In the genomic region with DNA sequence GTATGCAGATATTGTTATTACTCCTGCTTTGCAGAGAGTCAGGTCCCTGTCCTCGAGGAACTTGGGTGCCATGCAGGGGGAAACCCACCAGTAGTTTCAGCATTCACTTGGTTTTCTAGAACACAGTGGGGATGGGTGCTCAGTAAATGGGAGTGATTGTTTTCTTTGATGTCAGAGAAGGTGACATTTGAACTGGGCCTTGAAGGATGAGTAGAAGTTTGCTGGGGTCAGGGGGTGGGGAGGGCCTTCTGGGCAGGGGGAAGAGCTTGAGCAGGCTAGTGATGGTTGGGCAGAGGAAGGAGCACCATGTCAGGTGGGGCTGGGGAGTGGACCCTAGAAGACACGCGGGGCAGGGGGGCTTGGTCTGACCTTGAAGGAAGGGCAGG, we compare ENCODE assay signal across 1 cellular context.
TF ChIP-seq lines count a peak whose summit lies in the region.

No MANE protein-coding gene starts in this region.

TF ChIP-seq in SK-N-SH, 30 proteins besides CTCF, POLR2A, EP300 and RAD21 (continued from another document):
- TF ChIP-seq, protein P1, sequence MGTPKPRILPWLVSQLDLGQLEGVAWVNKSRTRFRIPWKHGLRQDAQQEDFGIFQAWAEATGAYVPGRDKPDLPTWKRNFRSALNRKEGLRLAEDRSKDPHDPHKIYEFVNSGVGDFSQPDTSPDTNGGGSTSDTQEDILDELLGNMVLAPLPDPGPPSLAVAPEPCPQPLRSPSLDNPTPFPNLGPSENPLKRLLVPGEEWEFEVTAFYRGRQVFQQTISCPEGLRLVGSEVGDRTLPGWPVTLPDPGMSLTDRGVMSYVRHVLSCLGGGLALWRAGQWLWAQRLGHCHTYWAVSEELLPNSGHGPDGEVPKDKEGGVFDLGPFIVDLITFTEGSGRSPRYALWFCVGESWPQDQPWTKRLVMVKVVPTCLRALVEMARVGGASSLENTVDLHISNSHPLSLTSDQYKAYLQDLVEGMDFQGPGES (IDR thresholded peaks at IDR 0.05; ENCODE audit: low read depth, low read length) = no peak
- TF ChIP-seq NFIC (IDR thresholded peaks at IDR 0.05; ENCODE audit: borderline replicate concordance) (no peak), SMC3 (IDR thresholded peaks at IDR 0.05; ENCODE audit: low read depth, low read length) (no peak), FOXJ3 (CRISPR knock-in tag; IDR thresholded peaks at IDR 0.05) (no peak)
